15 cellular contexts compared by ENCODE assay signal in the genomic region with DNA sequence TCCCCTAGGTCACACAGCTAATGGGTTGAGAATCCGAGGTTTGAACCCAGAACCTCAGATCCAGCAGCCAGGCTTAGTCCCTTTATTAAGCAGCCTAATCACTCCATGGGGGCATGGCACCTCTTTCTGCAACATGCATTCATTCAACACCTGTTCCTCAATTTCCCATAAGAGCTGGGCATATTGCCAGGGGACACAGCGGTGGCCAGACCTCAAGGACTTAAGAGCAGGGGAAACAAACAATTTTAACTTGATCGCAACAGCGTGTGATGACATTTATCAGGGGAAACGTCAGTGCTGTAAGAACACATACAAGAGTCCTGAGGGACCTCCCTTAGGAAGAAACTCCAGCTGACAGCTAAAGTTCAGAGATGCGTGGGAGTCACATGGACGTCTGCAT.
A peak's percentile ranks its signal among the peaks of the same experiment; 100 is the strongest.
DNase-seq lines count a peak whose midpoint lies in the region; ATAC-seq lines count a peak whose summit lies in the region.
"Had no signal": no experiment of that assay in that cellular context is flagged by ENCODE, and none has a peak within 500 bp of the region (broad histone marks: within the 10 kb centered on the region; RNA-seq: fewer than 3 reads in every experiment).

No MANE protein-coding gene starts in this region.

- ATAC-seq in activated CD4-positive, alpha-beta T cell treated with anti-CD3 and anti-CD28 coated beads for 36 hours: no peak
- ATAC-seq: HepG2, Right ventricle myocardium inferior had no signal

- H3K36me3 Mint-ChIP-seq in activated CD4-positive, alpha-beta T cell treated with anti-CD3 and anti-CD28 coated beads for 36 hours (ENCODE audit: low read depth): no peaks in the 10 kb centered on the region
- H3K36me3 Mint-ChIP-seq: CD4-positive, CD25-positive, alpha-beta regulatory T cell had no signal

- CTCF ChIA-PET in activated CD4-positive, alpha-beta T cell treated with anti-CD3 and anti-CD28 coated beads for 36 hours (lab: Charles Lee): interaction anchor here (0.6 kb wide), 1 partner anchor 97 kb away, joined by 6 read pairs; no protein-coding TSS in a partner anchor

- H3K9me3 Mint-ChIP-seq in activated CD4-positive, alpha-beta T cell treated with anti-CD3 and anti-CD28 coated beads for 36 hours (ENCODE audit: low read depth): peaks cover 10% of the 10 kb centered on the region

- intact Hi-C loops in activated CD4-positive, alpha-beta T cell treated with anti-CD3 and anti-CD28 coated beads for 36 hours (cut with DNase I, micrococcal nuclease): no loop called here

- POLR2A ChIA-PET in activated CD4-positive, alpha-beta T cell treated with anti-CD3 and anti-CD28 coated beads for 36 hours (lab: Charles Lee): no interaction called here

- no peaks in the 10 kb centered on the region for H3K4me1 Mint-ChIP-seq in activated CD4-positive, alpha-beta T cell treated with anti-CD3 and anti-CD28 coated beads for 36 hours
- H3K4me1 Mint-ChIP-seq: CD4-positive, CD25-positive, alpha-beta regulatory T cell had no signal

- DNase-seq in DMS153 (lab: John Stamatoyannopoulos, UW) (peak; percentile 68), NCI-H1092 treated with DMSO at 0.1 percent for 48 hours (lab: John Stamatoyannopoulos, UW) (peak; percentile 71), NCI-H2227 (lab: John Stamatoyannopoulos, UW; ENCODE audit: unreplicated experiment) (peak; percentile 63), SHP77 treated with DMSO at 0.1 percent for 48 hours (lab: John Stamatoyannopoulos, UW) (peak; percentile 69), SIG-M5 treated with dmso at 0.1 percent for 504 hours (lab: John Stamatoyannopoulos, UW; ENCODE audit: unreplicated experiment) (no peak), hippocampal formation (lab: John Stamatoyannopoulos, UW) (no peak), dermis blood vessel endothelial cell (no peak)
- DNase-seq in activated CD4-positive, alpha-beta T cell treated with anti-CD3 and anti-CD28 coated beads for 36 hours: no peak
- DNase-seq: CD4-positive, CD25-positive, alpha-beta regulatory T cell; NCI-H1436; NCI-H2171 treated with DMSO at 0.1 percent for 48 hours; NCI-H526; T-helper 2 cell had no signal

- no peak overlapping the region for H3K4me3 Mint-ChIP-seq in activated CD4-positive, alpha-beta T cell treated with anti-CD3 and anti-CD28 coated beads for 36 hours
- H3K4me3 Mint-ChIP-seq: CD4-positive, CD25-positive, alpha-beta regulatory T cell had no signal

- H3K27ac Mint-ChIP-seq in activated CD4-positive, alpha-beta T cell treated with anti-CD3 and anti-CD28 coated beads for 36 hours: no peak overlapping the region

- H3K27me3 Mint-ChIP-seq in activated CD4-positive, alpha-beta T cell treated with anti-CD3 and anti-CD28 coated beads for 36 hours: peaks cover 2% of the 10 kb centered on the region
- H3K27me3 Mint-ChIP-seq: CD4-positive, CD25-positive, alpha-beta regulatory T cell had no signal

Comparison
In these comparisons a context has a peak if more than half of its experiments do, and no peak if none do; other contexts are left out.
1. DNase-seq: peak in DMS153 (single experiment), NCI-H1092 treated with DMSO at 0.1 percent for 48 hours (single experiment), NCI-H2227 (single experiment) and SHP77 treated with DMSO at 0.1 percent for 48 hours (single experiment); none in SIG-M5 treated with dmso at 0.1 percent for 504 hours (single experiment), hippocampal formation (0 of 2), activated CD4-positive, alpha-beta T cell treated with anti-CD3 and anti-CD28 coated beads for 36 hours (single experiment) and dermis blood vessel endothelial cell (single experiment).